Comparison of ENCODE assay signal across 19 cellular contexts in genomic region chr3:139301654-139302053, GRCh38. TPM values are rescaled to one million over a fixed set of nuclear protein-coding genes. Genes with fewer than 3 reads are reported as not detected.
DNase-seq lines count a peak whose midpoint lies in the region; ATAC-seq and TF ChIP-seq lines count a peak whose summit lies in the region.
"Had no signal": no experiment of that assay in that cellular context is flagged by ENCODE, and none has a peak within 500 bp of the region (broad histone marks: within the 10 kb centered on the region; RNA-seq: fewer than 3 reads in every experiment).

No MANE protein-coding gene starts in this region.

- peaks cover 14% of the 10 kb centered on the region for H3K36me3 Mint-ChIP-seq in Calu3 (ENCODE audit: insufficient read depth, unreplicated experiment)
- H3K36me3 Mint-ChIP-seq in activated T-helper 2 cell treated with anti-CD3 and anti-CD28 coated beads, Interferon-gamma antibody, Interleukin-2, Interleukin-4, amounts not matched to agents 10 μg/mL and 5 μg/mL and 100 μg/mL, durations not matched to agents 14 hours and 24 hours and 36 hours (ENCODE audit: low read depth), result no peaks in the 10 kb centered on the region
- H3K36me3 Mint-ChIP-seq: activated CD8-positive, alpha-beta memory T cell treated with anti-CD3 and anti-CD28 coated beads, Interleukin-2, amount 10 ng/mL, durations not matched to agents 7 days and 5 days; CD8-positive, alpha-beta memory T cell had no signal

- no peaks in the 10 kb centered on the region for H3K79me2 ChIP-seq in PC-3 (ENCODE audit: low read length)

- H3K27me3 Mint-ChIP-seq in Calu3 (ENCODE audit: unreplicated experiment), result no peaks in the 10 kb centered on the region
- H3K27me3 Mint-ChIP-seq in activated T-helper 2 cell treated with anti-CD3 and anti-CD28 coated beads, Interferon-gamma antibody, Interleukin-2, Interleukin-4, amounts not matched to agents 10 μg/mL and 5 μg/mL and 100 μg/mL, durations not matched to agents 14 hours and 24 hours and 36 hours (ENCODE audit: low read depth), result no peaks in the 10 kb centered on the region

- in situ Hi-C loops in brain microvascular endothelial cell (cut with HindIII; ENCODE audit: low pct_ligation_motif_present, low sequenced_read_pairs), result loop anchor here (25.0 kb wide), 1 partner anchor 364 kb away; the partner anchor contains the start of genes FOXL2 and FOXL2NB

- TF ChIP-seq CTCF in Calu3 (IDR thresholded peaks at IDR 0.05; ENCODE audit: unreplicated experiment) (no peak), PC-3 (conservative IDR thresholded peaks at IDR 0.05; ENCODE audit: low read depth, low read length) (no peak), brain microvascular endothelial cell (IDR thresholded peaks at IDR 0.05; ENCODE audit: low read depth, low read length, missing control alignments) (no peak), colonic mucosa (IDR thresholded peaks at IDR 0.05) (no peak)

- H3K4me2 ChIP-seq in PC-3 (ENCODE audit: low read length), result peak overlapping the region; percentile 3; the same call in 1 of the 2 replicates
- H3K4me2 ChIP-seq in skeletal muscle satellite cell (ENCODE audit: low read length), result peak overlapping the region; percentile 24

- H3F3A ChIP-seq in PC-3 (ENCODE audit: low read length, unreplicated experiment), result no peaks in the 10 kb centered on the region

- H4K20me1 ChIP-seq in PC-3 (ENCODE audit: low read length), result no peaks in the 10 kb centered on the region

- H3K4me1 ChIP-seq in PC-3 (ENCODE audit: insufficient read depth, low read length), result peaks cover 58% of the 10 kb centered on the region
- H3K4me1 ChIP-seq in skeletal muscle satellite cell (ENCODE audit: control insufficient read depth, insufficient read depth, low read length), result peaks cover 59% of the 10 kb centered on the region
- H3K4me1 ChIP-seq in colonic mucosa, result no peaks in the 10 kb centered on the region
- H3K4me1 ChIP-seq: foreskin keratinocyte had no signal

- H3K4me3 Mint-ChIP-seq in Calu3 (ENCODE audit: low read depth, unreplicated experiment), result no peak overlapping the region
- H3K4me3 Mint-ChIP-seq in activated T-helper 2 cell treated with anti-CD3 and anti-CD28 coated beads, Interferon-gamma antibody, Interleukin-2, Interleukin-4, amounts not matched to agents 10 μg/mL and 5 μg/mL and 100 μg/mL, durations not matched to agents 14 hours and 24 hours and 36 hours (ENCODE audit: low read depth), result no peak overlapping the region
- H3K4me3 Mint-ChIP-seq: activated CD8-positive, alpha-beta memory T cell treated with anti-CD3 and anti-CD28 coated beads, Interleukin-2, amount 10 ng/mL, durations not matched to agents 7 days and 5 days; CD8-positive, alpha-beta memory T cell had no signal

- peak overlapping the region; percentile 71 for H3K27ac Mint-ChIP-seq in Calu3 (ENCODE audit: unreplicated experiment)
- H3K27ac Mint-ChIP-seq in activated T-helper 2 cell treated with anti-CD3 and anti-CD28 coated beads, Interferon-gamma antibody, Interleukin-2, Interleukin-4, amounts not matched to agents 10 μg/mL and 5 μg/mL and 100 μg/mL, durations not matched to agents 14 hours and 24 hours and 36 hours, result no peak overlapping the region
- H3K27ac Mint-ChIP-seq: activated CD8-positive, alpha-beta memory T cell treated with anti-CD3 and anti-CD28 coated beads, Interleukin-2, amount 10 ng/mL, durations not matched to agents 7 days and 5 days; CD8-positive, alpha-beta memory T cell had no signal

- H3K36me3 ChIP-seq in PC-3 (ENCODE audit: low read depth, low read length) (no peaks in the 10 kb centered on the region), brain microvascular endothelial cell (replicated peaks) (no peaks in the 10 kb centered on the region), skeletal muscle satellite cell (ENCODE audit: insufficient read depth, low read length) (no peaks in the 10 kb centered on the region), colonic mucosa (no peaks in the 10 kb centered on the region)
- H3K36me3 ChIP-seq: neutrophil had no signal

- no peaks in the 10 kb centered on the region for H3K9me2 ChIP-seq in PC-3 (replicated peaks; ENCODE audit: low read length)

- no peaks in the 10 kb centered on the region for H3K9me3 ChIP-seq in PC-3 (ENCODE audit: low read length)
- H3K9me3 ChIP-seq in skeletal muscle satellite cell (replicated peaks; ENCODE audit: low read length), result no peaks in the 10 kb centered on the region
- no peaks in the 10 kb centered on the region for H3K9me3 ChIP-seq in colonic mucosa
- H3K9me3 ChIP-seq: neutrophil had no signal

- H3K9ac ChIP-seq in PC-3 (ENCODE audit: low read length), result no peak overlapping the region
- peak overlapping the region; percentile 66 for H3K9ac ChIP-seq in skeletal muscle satellite cell (ENCODE audit: low read depth, low read length)
- no peak overlapping the region for H3K9ac ChIP-seq in colonic mucosa (ENCODE audit: low read depth in 2 of 2, low read length in 2 of 2)

- DNase-seq in Calu3, result no peak
- no peak for DNase-seq in PC-3
- DNase-seq in brain microvascular endothelial cell, result no peak
- DNase-seq in colonic mucosa, result no peak
- no peak for DNase-seq in activated T-helper 2 cell treated with anti-CD3 and anti-CD28 coated beads, Interferon-gamma antibody, Interleukin-2, Interleukin-4, amounts not matched to agents 10 μg/mL and 5 μg/mL and 100 μg/mL, durations not matched to agents 14 hours and 24 hours and 36 hours (ENCODE audit: low spot score)
- DNase-seq: activated CD4-positive, alpha-beta T cell treated with anti-CD3 and anti-CD28 coated beads for 48 hours; CD8-positive, alpha-beta memory T cell; dorsolateral prefrontal cortex; hippocampal formation; Kasumi-1; NCI-H1105 treated with DMSO at 0.1 percent for 48 hours; NCI-H2081; NCI-H446; RPMI8226 had no signal

- H3K4me3 ChIP-seq in PC-3 (ENCODE audit: low read length), result no peak overlapping the region
- H3K4me3 ChIP-seq in brain microvascular endothelial cell (ENCODE audit: low read depth, low read length), result no peak overlapping the region
- H3K4me3 ChIP-seq in skeletal muscle satellite cell (ENCODE audit: low read length), result peak overlapping the region; percentile 5
- no peak overlapping the region for H3K4me3 ChIP-seq in colonic mucosa
- H3K4me3 ChIP-seq: dorsolateral prefrontal cortex had no signal

- H2AFZ ChIP-seq in PC-3 (ENCODE audit: low read length), result no peak overlapping the region

- POLR2A ChIA-PET in PC-3 (lab: Charles Lee; ENCODE audit: unreplicated experiment), result no interaction called here

- intact Hi-C loops in Calu3 (cut with micrococcal nuclease; ENCODE audit: unreplicated experiment) (no loop called here), PC-3 (cut with micrococcal nuclease) (no loop called here), colonic mucosa (cut with DNase I) (no loop called here)
- intact Hi-C loops in activated T-helper 2 cell treated with anti-CD3 and anti-CD28 coated beads, Interferon-gamma antibody, Interleukin-2, Interleukin-4, amounts not matched to agents 10 μg/mL and 5 μg/mL and 100 μg/mL, durations not matched to agents 14 hours and 24 hours and 36 hours (cut with micrococcal nuclease), result loop anchor here (2.0 kb wide), 1 partner anchor 57 kb away; no protein-coding TSS in a partner anchor

- CTCF ChIA-PET in Calu3 (lab: Charles Lee) (interaction anchor here (0.6 to 3.1 kb wide), 11 partner anchors 9 to 883 kb away, joined by 3 to 15 read pairs (median 4); partner anchors contain the start of gene COPB2), PC-3 (lab: Charles Lee) (interaction anchor here (0.5 to 1.8 kb wide), 3 partner anchors 27 to 365 kb away, joined by 3 to 12 read pairs (median 7); no protein-coding TSS in a partner anchor)

- BruUV-seq in Calu3 (replicated peaks; lab: Mats Ljungman, UMichigan), result no TSS peak
- no TSS peak for BruUV-seq in PC-3 (replicated peaks; lab: Mats Ljungman, UMichigan)

- ATAC-seq in PC-3 (no peak), HG02798 (IDR thresholded peaks at IDR 0.05; ENCODE audit: poor library complexity, unreplicated experiment) (no peak)

- no peaks in the 10 kb centered on the region for H3K9me3 Mint-ChIP-seq in Calu3 (ENCODE audit: low read depth, unreplicated experiment)
- H3K9me3 Mint-ChIP-seq in activated T-helper 2 cell treated with anti-CD3 and anti-CD28 coated beads, Interferon-gamma antibody, Interleukin-2, Interleukin-4, amounts not matched to agents 10 μg/mL and 5 μg/mL and 100 μg/mL, durations not matched to agents 14 hours and 24 hours and 36 hours, result no peaks in the 10 kb centered on the region
- H3K9me3 Mint-ChIP-seq: CD8-positive, alpha-beta memory T cell had no signal

- peaks cover 72% of the 10 kb centered on the region for H3K4me1 Mint-ChIP-seq in Calu3 (ENCODE audit: low read depth, unreplicated experiment)
- H3K4me1 Mint-ChIP-seq in activated T-helper 2 cell treated with anti-CD3 and anti-CD28 coated beads, Interferon-gamma antibody, Interleukin-2, Interleukin-4, amounts not matched to agents 10 μg/mL and 5 μg/mL and 100 μg/mL, durations not matched to agents 14 hours and 24 hours and 36 hours (ENCODE audit: low read depth), result peaks cover 48% of the 10 kb centered on the region

- H3K27ac ChIP-seq in PC-3 (ENCODE audit: low read length) (peak overlapping the region; percentile 58), brain microvascular endothelial cell (peak overlapping the region; percentile 79), colonic mucosa (no peak overlapping the region)
- H3K27ac ChIP-seq: foreskin keratinocyte, neutrophil had no signal

- H3K27me3 ChIP-seq in PC-3 (ENCODE audit: low read length) (no peaks in the 10 kb centered on the region), brain microvascular endothelial cell (replicated peaks) (no peaks in the 10 kb centered on the region), skeletal muscle satellite cell (ENCODE audit: control insufficient read depth, insufficient read depth, low read length) (no peaks in the 10 kb centered on the region), colonic mucosa (no peaks in the 10 kb centered on the region)
- H3K27me3 ChIP-seq: dorsolateral prefrontal cortex, foreskin keratinocyte, neutrophil had no signal

RNA-seq across cellular contexts. Expression of gene MRPS22, which starts 42.2 kb away (rescaled TPM):
- 79.5 and 82.4 TPM in 2 replicates for total RNA-seq in Calu3 (2022)
- 73.3 and 77.0 TPM in 2 replicates for total RNA-seq in PC-3 (2014; rRNA removed)
- total RNA-seq in skeletal muscle satellite cell (2012; rRNA removed), result 81.9 and 83.7 TPM in 2 replicates
- total RNA-seq in colonic mucosa, result 10 to 100 TPM; 63.3 to 67.9 TPM
- 51.2 and 51.9 TPM in 2 replicates for total RNA-seq in activated T-helper 2 cell treated with anti-CD3 and anti-CD28 coated beads, Interferon-gamma antibody, Interleukin-2, Interleukin-4, amounts not matched to agents 10 μg/mL and 5 μg/mL and 100 μg/mL, durations not matched to agents 14 hours and 24 hours and 36 hours
